10 cellular contexts compared by ENCODE assay signal in genomic region chr18:49162226-49162848, GRCh38.
DNase-seq lines count a peak whose midpoint lies in the region; ATAC-seq and TF ChIP-seq lines count a peak whose summit lies in the region.
"Had no signal": no experiment of that assay in that cellular context is flagged by ENCODE, and none has a peak within 500 bp of the region (broad histone marks: within the 10 kb centered on the region; RNA-seq: fewer than 3 reads in every experiment).

No MANE protein-coding gene starts in this region.

- H3K27ac ChIP-seq in IMR-90 (ENCODE audit: insufficient read depth, low read length) = no peak overlapping the region

- no peak overlapping the region for H3K4me2 ChIP-seq in IMR-90 (ENCODE audit: low read depth, low read length)

- no peaks in the 10 kb centered on the region for H3K9me1 ChIP-seq in IMR-90 (ENCODE audit: insufficient read depth, low read length)

- H2BK15ac ChIP-seq in IMR-90 (ENCODE audit: low read depth, low read length) = no peak overlapping the region

- H2BK20ac ChIP-seq in IMR-90 (ENCODE audit: low read depth, low read length) = no peak overlapping the region

- no TSS peak for BruUV-seq in IMR-90 (replicated peaks; lab: Mats Ljungman, UMichigan)

- H3K18ac ChIP-seq in IMR-90 (ENCODE audit: low read depth, low read length) = no peak overlapping the region

- no peaks in the 10 kb centered on the region for H3K79me1 ChIP-seq in IMR-90 (ENCODE audit: low read depth in 1 of 2, low read length in 2 of 2)

- H2AK5ac ChIP-seq in IMR-90 (ENCODE audit: low read depth, low read length) = peak overlapping the region; percentile 17; the same call in 1 of the 2 replicates

- in situ Hi-C loops in IMR-90 (cut with MboI; ENCODE audit: low sequenced_read_pairs) = no loop called here

- TF ChIP-seq CTCF in IMR-90 (conservative IDR thresholded peaks at IDR 0.05; ENCODE audit: low read depth, low read length) = no peak

- intact Hi-C loops in IMR-90 (cut with micrococcal nuclease) = no loop called here

- TF ChIP-seq RAD21 in IMR-90 (IDR thresholded peaks at IDR 0.05; ENCODE audit: low read length) = no peak

- H3K4me1 ChIP-seq in IMR-90 (ENCODE audit: control insufficient read depth, insufficient read depth, low read length) = no peaks in the 10 kb centered on the region

- no peak for DNase-seq in activated naive CD8-positive, alpha-beta T cell treated with anti-CD3 and anti-CD28 coated beads, Interleukin-2, amount 10 ng/mL, durations not matched to agents 7 days and 5 days
- DNase-seq in activated naive CD8-positive, alpha-beta T cell treated with anti-CD3 and anti-CD28 coated beads, Interleukin-2, amount 50 U/mL, for 24 hours = no peak
- DNase-seq in IMR-90 = no peak
- no peak for DNase-seq in stimulated activated effector memory CD8-positive, alpha-beta T cell treated with anti-CD3 and anti-CD28 coated beads, Interleukin-12 subunit alpha, Interleukin-12 subunit beta, amount 100 ng/mL, for 72 hours (ENCODE audit: low spot score in 2 of 2)
- DNase-seq in NCI-H187 treated with DMSO at 0.1 percent for 48 hours (lab: John Stamatoyannopoulos, UW) = no peak
- no peak for DNase-seq in germinal center (ENCODE audit: low spot score)
- DNase-seq: ACHN, SHP77 treated with DMSO at 0.1 percent for 48 hours had no signal

- WGBS in IMR-90 (ENCODE audit: extremely low coverage in 2 of 2, insufficient read length in 1 of 2), 2 experiments = 100% methylated on average over 1 of the region's 3 CpGs; no CpG with 5 or more reads in 1 of the 2 experiments

- H3K4ac ChIP-seq in IMR-90 (ENCODE audit: low read depth, low read length) = no peak overlapping the region

- H4K8ac ChIP-seq in IMR-90 (ENCODE audit: low read depth in 2 of 2, low read length in 2 of 2) = no peak overlapping the region

- CTCF ChIA-PET in IMR-90 (lab: Yijun Ruan, JAX) = interaction anchor here (1.2 kb wide), 1 partner anchor 15 kb away, joined by 3 read pairs; no protein-coding TSS in a partner anchor

- H2AK9ac ChIP-seq in IMR-90 (replicated peaks; ENCODE audit: low read depth, low read length, poor library complexity) = no peak overlapping the region

- peaks cover 19% of the 10 kb centered on the region for H3K9me3 Mint-ChIP-seq in activated naive CD8-positive, alpha-beta T cell treated with anti-CD3 and anti-CD28 coated beads, Interleukin-2, amount 10 ng/mL, durations not matched to agents 7 days and 5 days
- H3K9me3 Mint-ChIP-seq in activated naive CD8-positive, alpha-beta T cell treated with anti-CD3 and anti-CD28 coated beads, Interleukin-2, amount 50 U/mL, for 24 hours = peaks cover 18% of the 10 kb centered on the region
- H3K9me3 Mint-ChIP-seq in stimulated activated effector memory CD8-positive, alpha-beta T cell treated with anti-CD3 and anti-CD28 coated beads, Interleukin-12 subunit alpha, Interleukin-12 subunit beta, amount 100 ng/mL, for 72 hours = peaks cover 12% of the 10 kb centered on the region

- 0 out of 2 replicates have a peak, but pooled peaks cover 2% of the 10 kb centered on the region for H3K36me3 ChIP-seq in IMR-90 (ENCODE audit: control insufficient read depth, insufficient read depth, low read length)

- no peak overlapping the region for H3K56ac ChIP-seq in IMR-90 (ENCODE audit: extremely low read depth, insufficient read depth, low read length)

- H4K20me1 ChIP-seq in IMR-90 (ENCODE audit: insufficient read depth, low read length) = no peaks in the 10 kb centered on the region

- H4K5ac ChIP-seq in IMR-90 (ENCODE audit: low read depth, low read length) = no peak overlapping the region

- H3K4me3 Mint-ChIP-seq in activated naive CD8-positive, alpha-beta T cell treated with anti-CD3 and anti-CD28 coated beads, Interleukin-2, amount 10 ng/mL, durations not matched to agents 7 days and 5 days = no peak overlapping the region
- H3K4me3 Mint-ChIP-seq in activated naive CD8-positive, alpha-beta T cell treated with anti-CD3 and anti-CD28 coated beads, Interleukin-2, amount 50 U/mL, for 24 hours = no peak overlapping the region
- H3K4me3 Mint-ChIP-seq in stimulated activated effector memory CD8-positive, alpha-beta T cell treated with anti-CD3 and anti-CD28 coated beads, Interleukin-12 subunit alpha, Interleukin-12 subunit beta, amount 100 ng/mL, for 72 hours = no peak overlapping the region

- no peak overlapping the region for H4K91ac ChIP-seq in IMR-90 (ENCODE audit: insufficient read depth, low read depth, low read length)

- no peak overlapping the region for H3K23ac ChIP-seq in IMR-90 (ENCODE audit: low read depth, low read length)

- ATAC-seq in activated naive CD8-positive, alpha-beta T cell treated with anti-CD3 and anti-CD28 coated beads, Interleukin-2, amount 10 ng/mL, durations not matched to agents 7 days and 5 days (ENCODE audit: low read depth) = no peak
- no peak for ATAC-seq in activated naive CD8-positive, alpha-beta T cell treated with anti-CD3 and anti-CD28 coated beads, Interleukin-2, amount 50 U/mL, for 24 hours
- peak; percentile 61 for ATAC-seq in HG02642 (IDR thresholded peaks at IDR 0.05; ENCODE audit: poor library complexity, unreplicated experiment)
- no peak for ATAC-seq in IMR-90 (ENCODE audit: low read depth)
- no peak for ATAC-seq in stimulated activated effector memory CD8-positive, alpha-beta T cell treated with anti-CD3 and anti-CD28 coated beads, Interleukin-12 subunit alpha, Interleukin-12 subunit beta, amount 100 ng/mL, for 72 hours
- no peak for ATAC-seq in esophagus mucosa

- H3K27me3 Mint-ChIP-seq in activated naive CD8-positive, alpha-beta T cell treated with anti-CD3 and anti-CD28 coated beads, Interleukin-2, amount 10 ng/mL, durations not matched to agents 7 days and 5 days = no peaks in the 10 kb centered on the region
- no peaks in the 10 kb centered on the region for H3K27me3 Mint-ChIP-seq in activated naive CD8-positive, alpha-beta T cell treated with anti-CD3 and anti-CD28 coated beads, Interleukin-2, amount 50 U/mL, for 24 hours

- no peak overlapping the region for H3K4me3 ChIP-seq in IMR-90 (ENCODE audit: insufficient read depth, low read depth, low read length)

- 0 out of 2 replicates have a peak, but pooled peaks cover 2% of the 10 kb centered on the region for H3K9me3 ChIP-seq in IMR-90 (ENCODE audit: control insufficient read depth, insufficient read depth, low read length)

- no peak for TF ChIP-seq POLR2A in IMR-90 (IDR thresholded peaks at IDR 0.05; ENCODE audit: low read depth, low read length)

- no peak overlapping the region for H2AFZ ChIP-seq in IMR-90 (replicated peaks; ENCODE audit: low read length, poor library complexity)

- no peaks in the 10 kb centered on the region for H3K27me3 ChIP-seq in IMR-90 (ENCODE audit: control insufficient read depth, insufficient read depth, low read length)

- H3K36me3 Mint-ChIP-seq in activated naive CD8-positive, alpha-beta T cell treated with anti-CD3 and anti-CD28 coated beads, Interleukin-2, amount 10 ng/mL, durations not matched to agents 7 days and 5 days = peaks cover 31% of the 10 kb centered on the region
- peaks cover 41% of the 10 kb centered on the region for H3K36me3 Mint-ChIP-seq in activated naive CD8-positive, alpha-beta T cell treated with anti-CD3 and anti-CD28 coated beads, Interleukin-2, amount 50 U/mL, for 24 hours (ENCODE audit: low read depth)
- H3K36me3 Mint-ChIP-seq in stimulated activated effector memory CD8-positive, alpha-beta T cell treated with anti-CD3 and anti-CD28 coated beads, Interleukin-12 subunit alpha, Interleukin-12 subunit beta, amount 100 ng/mL, for 72 hours = peaks cover 20% of the 10 kb centered on the region

- H3K14ac ChIP-seq in IMR-90 (replicated peaks; ENCODE audit: low read depth, low read length) = no peak overlapping the region

- H3K27ac Mint-ChIP-seq in activated naive CD8-positive, alpha-beta T cell treated with anti-CD3 and anti-CD28 coated beads, Interleukin-2, amount 10 ng/mL, durations not matched to agents 7 days and 5 days = peak overlapping the region; percentile 12
- H3K27ac Mint-ChIP-seq in activated naive CD8-positive, alpha-beta T cell treated with anti-CD3 and anti-CD28 coated beads, Interleukin-2, amount 50 U/mL, for 24 hours = no peak overlapping the region
- H3K27ac Mint-ChIP-seq in stimulated activated effector memory CD8-positive, alpha-beta T cell treated with anti-CD3 and anti-CD28 coated beads, Interleukin-12 subunit alpha, Interleukin-12 subunit beta, amount 100 ng/mL, for 72 hours = peak overlapping the region; percentile 43

- H2BK5ac ChIP-seq in IMR-90 (ENCODE audit: low read depth, low read length, poor library complexity, severe bottlenecking) = no peak overlapping the region

- no peak overlapping the region for H2BK120ac ChIP-seq in IMR-90 (ENCODE audit: low read depth, low read length)

- dilution Hi-C loops in IMR-90 (cut with HindIII; ENCODE audit: low sequenced_read_pairs, unreplicated experiment) = no loop called here

- H3K4me1 Mint-ChIP-seq in activated naive CD8-positive, alpha-beta T cell treated with anti-CD3 and anti-CD28 coated beads, Interleukin-2, amount 10 ng/mL, durations not matched to agents 7 days and 5 days = peaks cover 17% of the 10 kb centered on the region
- peaks cover 25% of the 10 kb centered on the region for H3K4me1 Mint-ChIP-seq in activated naive CD8-positive, alpha-beta T cell treated with anti-CD3 and anti-CD28 coated beads, Interleukin-2, amount 50 U/mL, for 24 hours
- H3K4me1 Mint-ChIP-seq in stimulated activated effector memory CD8-positive, alpha-beta T cell treated with anti-CD3 and anti-CD28 coated beads, Interleukin-12 subunit alpha, Interleukin-12 subunit beta, amount 100 ng/mL, for 72 hours = peaks cover 12% of the 10 kb centered on the region

- no peak overlapping the region for H3K9ac ChIP-seq in IMR-90 (ENCODE audit: low read depth, low read length)

- POLR2A ChIA-PET in activated naive CD8-positive, alpha-beta T cell treated with anti-CD3 and anti-CD28 coated beads, Interleukin-2, amount 10 ng/mL, durations not matched to agents 7 days and 5 days (lab: Charles Lee) = no interaction called here
- POLR2A ChIA-PET in IMR-90 (lab: Charles Lee; ENCODE audit: unreplicated experiment) = no interaction called here

TF ChIP-seq in IMR-90, 13 proteins besides CTCF, POLR2A, EP300 and RAD21 (continues in another document):
- TF ChIP-seq RFX5 (IDR thresholded peaks at IDR 0.05; ENCODE audit: low read depth, low read length) (no peak), CHD1 (IDR thresholded peaks at IDR 0.05; ENCODE audit: low read depth, low read length) (no peak), SMC3 (IDR thresholded peaks at IDR 0.05; ENCODE audit: low read depth, low read length) (no peak), RCOR1 (IDR thresholded peaks at IDR 0.05; ENCODE audit: insufficient replicate concordance, low read length) (no peak), ELK1 (IDR thresholded peaks at IDR 0.05; ENCODE audit: borderline replicate concordance, low read depth, low read length) (no peak)
